ENCODE assay signal across 1 cellular context in the genomic region with DNA sequence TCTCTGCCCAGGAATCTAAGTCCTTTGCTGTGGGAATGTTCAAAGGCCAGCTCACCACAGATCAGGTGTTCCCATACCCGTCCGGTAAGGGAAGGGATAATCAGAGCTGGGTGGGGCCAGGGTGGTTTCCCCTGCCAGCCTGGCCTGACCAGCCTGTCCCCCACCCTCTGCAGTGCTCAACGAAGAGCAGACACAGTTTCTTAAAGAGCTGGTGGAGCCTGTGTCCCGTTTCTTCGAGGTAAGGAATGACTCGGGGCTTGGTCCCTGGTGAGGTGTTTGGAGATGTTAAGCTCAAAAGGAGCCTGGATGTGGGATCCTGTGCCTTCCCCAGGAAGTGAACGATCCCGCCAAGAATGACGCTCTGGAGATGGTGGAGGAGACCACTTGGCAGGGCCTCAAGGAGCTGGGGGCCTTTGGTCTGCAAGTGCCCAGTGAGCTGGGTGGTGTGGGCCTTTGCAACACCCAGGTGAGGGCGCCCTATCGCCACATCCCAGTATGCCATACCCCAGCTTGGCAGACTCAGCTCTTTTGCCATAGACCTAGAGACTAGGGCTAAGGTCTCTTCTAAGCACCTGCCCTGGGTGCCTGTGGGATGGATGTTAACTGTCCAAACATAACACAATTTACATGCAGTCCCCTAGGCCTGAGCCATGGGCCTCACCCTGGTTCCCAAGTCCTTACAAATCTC.
TF ChIP-seq lines count a peak whose summit lies in the region.

No MANE protein-coding gene starts in this region.

TF ChIP-seq in HCT116, 20 proteins besides CTCF, POLR2A, EP300 and RAD21:
- peak; percentile 44; the same call in 1 of the 2 replicates for TF ChIP-seq POLR2AphosphoS5 (IDR thresholded peaks at IDR 0.05; ENCODE audit: low read depth, low read length)
- TF ChIP-seq, protein P1, sequence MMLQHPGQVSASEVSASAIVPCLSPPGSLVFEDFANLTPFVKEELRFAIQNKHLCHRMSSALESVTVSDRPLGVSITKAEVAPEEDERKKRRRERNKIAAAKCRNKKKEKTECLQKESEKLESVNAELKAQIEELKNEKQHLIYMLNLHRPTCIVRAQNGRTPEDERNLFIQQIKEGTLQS (IDR thresholded peaks at IDR 0.05): no peak
